ENCODE assay signal across 11 cellular contexts in the genomic region with DNA sequence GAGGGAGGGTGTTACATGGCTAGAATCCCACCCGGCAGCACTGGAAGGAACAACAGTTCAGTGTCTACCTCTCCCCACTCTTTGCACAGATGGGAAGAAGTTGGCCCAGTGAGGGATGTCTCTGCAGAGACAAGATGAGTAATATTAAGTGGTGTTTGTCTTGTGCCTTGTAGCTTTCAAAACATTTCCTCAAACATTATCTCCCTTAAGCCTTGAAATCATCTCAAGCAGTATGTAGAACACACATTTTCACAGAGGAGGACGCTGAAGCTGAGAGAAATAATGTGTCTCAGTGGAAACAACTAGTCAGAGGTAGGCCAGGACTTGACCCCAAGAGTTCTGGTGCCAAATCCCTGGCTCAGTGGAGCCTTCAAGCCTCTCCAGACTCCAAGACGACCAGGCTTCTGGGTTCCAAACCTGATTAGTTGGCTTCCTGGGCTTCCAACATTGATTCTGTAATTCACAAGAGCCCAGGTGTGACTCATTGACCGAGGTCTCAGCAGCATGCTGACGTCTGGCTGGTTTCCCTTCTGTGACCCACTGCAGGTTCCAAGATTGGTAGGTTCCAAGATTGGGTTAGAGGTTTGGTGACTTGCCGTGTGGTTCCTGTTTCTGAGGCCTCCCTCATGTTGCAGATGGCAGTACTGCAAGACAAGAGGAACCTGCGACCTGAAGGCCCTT. TPM values are rescaled to one million over a fixed set of nuclear protein-coding genes. Genes with fewer than 3 reads are reported as not detected.
A peak's percentile ranks its signal among the peaks of the same experiment; 100 is the strongest.
DNase-seq lines count a peak whose midpoint lies in the region; ATAC-seq and FAIRE-seq lines count a peak whose summit lies in the region.
"Had no signal": no experiment of that assay in that cellular context is flagged by ENCODE, and none has a peak within 500 bp of the region (broad histone marks: within the 10 kb centered on the region; RNA-seq: fewer than 3 reads in every experiment).

No MANE protein-coding gene starts in this region.

- H3K36me3 ChIP-seq in small intestine (ENCODE audit: control insufficient read depth in 2 of 2, insufficient read depth in 2 of 2, low read length in 2 of 2), result no peaks in the 10 kb centered on the region
- H3K36me3 ChIP-seq: Peyer's patch, tibial artery had no signal

- peaks cover 11% of the 10 kb centered on the region for H3K4me1 Mint-ChIP-seq in T-helper 17 cell

- peak overlapping the region in 1 of 2 donors; percentile 74 for H3K27ac ChIP-seq in small intestine (ENCODE audit: low read depth in 1 of 2, low read length in 1 of 2)

- peak; percentile 6 for DNase-seq in stimulated activated CD4-positive, alpha-beta T cell treated with anti-CD3 and anti-CD28 coated beads, Interleukin-4, amount 100 ng/mL, for 1 hour
- DNase-seq in stimulated activated CD4-positive, alpha-beta T cell treated with anti-CD3 and anti-CD28 coated beads, Interleukin-2, amount 100 ng/mL, for 48 hours, result no peak
- DNase-seq in T-helper 17 cell (no peak), glomerular visceral epithelial cell (ENCODE audit: extremely low spot score) (peak; percentile 18), small intestine (no peak), NCI-H524 treated with DMSO at 0.1 percent for 48 hours (lab: John Stamatoyannopoulos, UW) (no peak), DMS 273 treated with DMSO at 0.1 percent for 48 hours (lab: John Stamatoyannopoulos, UW) (no peak)
- DNase-seq: activated gamma-delta T cell treated with Interleukin-2 at 50 U/mL for 16 hours, Peyer's patch had no signal

- ATAC-seq in T-helper 17 cell, result peak; percentile 87
- ATAC-seq in HG03354 (IDR thresholded peaks at IDR 0.05; ENCODE audit: poor library complexity, severe bottlenecking, unreplicated experiment), result no peak

- H3K27ac Mint-ChIP-seq in T-helper 17 cell, result peak overlapping the region; percentile 89

- H3K36me3 Mint-ChIP-seq in T-helper 17 cell (ENCODE audit: low read depth), result no peaks in the 10 kb centered on the region

- no peak overlapping the region for H3K4me3 Mint-ChIP-seq in T-helper 17 cell

- no peaks in the 10 kb centered on the region for H3K4me1 ChIP-seq in small intestine (ENCODE audit: control insufficient read depth in 2 of 2, insufficient read depth in 1 of 2, low read depth in 1 of 2, low read length in 1 of 2)
- H3K4me1 ChIP-seq: tibial artery had no signal

- H3K4me3 ChIP-seq in small intestine (ENCODE audit: low read depth in 1 of 2, low read length in 2 of 2), result no peak overlapping the region
- H3K4me3 ChIP-seq: Peyer's patch, tibial artery had no signal

- 53 to 71% (median 55%) methylated on average over 7 of the region's 7 CpGs for WGBS in small intestine, 3 donors

- FAIRE-seq in small intestine (lab: Jason Lieb, UNC), result no peak

- H3K27me3 ChIP-seq in small intestine (ENCODE audit: control insufficient read depth in 2 of 2, insufficient read depth in 2 of 2, low read length in 2 of 2), result no peaks in the 10 kb centered on the region
- H3K27me3 ChIP-seq: Peyer's patch, tibial artery had no signal

- H3K9me3 ChIP-seq in T-helper 17 cell (ENCODE audit: control insufficient read depth, low read length, poor library complexity, severe bottlenecking) (no peaks in the 10 kb centered on the region), small intestine (ENCODE audit: control insufficient read depth, low read depth) (no peaks in the 10 kb centered on the region)
- H3K9me3 ChIP-seq: Peyer's patch, tibial artery had no signal

- peaks cover 6% of the 10 kb centered on the region for H3K27me3 Mint-ChIP-seq in T-helper 17 cell

RNA-seq across cellular contexts. Expression of gene RNF112, which starts 7.4 kb away (rescaled TPM):
- under 1 TPM; 0.25 to 0.57 TPM for total RNA-seq in T-helper 17 cell
- polyA plus RNA-seq in small intestine, result 1 to 10 TPM; 1.1 to 5.6 (median 2.7) TPM

RNA-seq across cellular contexts. Expression of gene MFAP4, which starts 31.5 kb away (rescaled TPM):
- total RNA-seq in T-helper 17 cell, result not detected
- polyA plus RNA-seq in small intestine, result 10 to 100 TPM in 2 of 3 donors, 1 to 10 TPM in 1; 2.2 to 54.0 (median 16.8) TPM

RNA-seq across cellular contexts. Expression of gene MAPK7, which starts 40.2 kb away (rescaled TPM):
- total RNA-seq in T-helper 17 cell, result 10 to 100 TPM; 16.7 to 20.3 TPM
- polyA plus RNA-seq in small intestine, result 10 to 100 TPM; 18.6 to 19.9 (median 18.9) TPM

RNA-seq across cellular contexts. Expression of gene B9D1, which starts 55.9 kb away (rescaled TPM):
- total RNA-seq in T-helper 17 cell, result 1 to 10 TPM in 1 of 2 donors, under 1 TPM in 1; 0.37 to 1.2 TPM
- 10 to 100 TPM in 2 of 3 donors, 1 to 10 TPM in 1; 2.2 to 13.2 (median 12.5) TPM for polyA plus RNA-seq in small intestine

Comparison
In these comparisons a context has a peak if more than half of its experiments do, and no peak if none do; other contexts are left out.
1. DNase-seq: peak in stimulated activated CD4-positive, alpha-beta T cell treated with anti-CD3 and anti-CD28 coated beads, Interleukin-4, amount 100 ng/mL, for 1 hour (single experiment) and glomerular visceral epithelial cell (single experiment); none in stimulated activated CD4-positive, alpha-beta T cell treated with anti-CD3 and anti-CD28 coated beads, Interleukin-2, amount 100 ng/mL, for 48 hours (0 of 2), T-helper 17 cell (0 of 3), small intestine (single experiment), NCI-H524 treated with DMSO at 0.1 percent for 48 hours (single experiment) and DMS 273 treated with DMSO at 0.1 percent for 48 hours (single experiment).